In the genomic region with DNA sequence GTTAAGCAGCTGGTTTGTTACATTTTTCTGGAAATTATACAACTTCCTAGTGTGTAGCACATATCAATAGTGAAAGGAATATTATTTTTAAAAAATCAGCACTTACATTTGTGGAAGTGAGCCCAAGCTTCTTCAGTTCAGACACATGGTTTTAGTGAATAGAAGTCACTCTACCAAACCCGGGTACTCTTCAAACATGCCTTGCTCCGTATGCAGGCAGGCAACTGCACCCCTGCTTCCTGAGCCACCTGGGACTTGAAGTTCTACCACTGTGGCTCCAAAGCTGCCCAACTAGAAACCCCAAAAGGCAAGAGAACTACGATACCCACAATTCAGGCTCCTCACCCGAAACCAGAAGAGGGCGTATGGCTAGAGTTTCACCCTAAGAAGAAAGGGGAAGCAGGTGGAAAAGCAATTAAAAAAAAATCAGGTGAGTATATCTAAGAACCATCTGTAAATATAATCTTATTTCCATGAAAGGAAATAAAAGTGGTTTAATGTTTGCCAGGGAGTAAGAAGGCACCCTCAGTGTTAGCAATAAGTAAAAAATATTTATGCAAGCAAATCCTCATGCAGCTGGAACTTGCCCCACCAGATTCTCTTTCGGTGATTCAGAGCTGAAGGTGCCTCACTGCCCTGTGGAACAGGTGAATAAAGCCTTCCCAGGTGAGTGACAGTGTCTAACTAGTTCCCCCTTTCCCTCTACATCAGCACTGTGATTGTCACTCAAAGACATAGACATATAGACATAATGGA, we compare ENCODE assay signal across 8 cellular contexts. TPM values are rescaled to one million over a fixed set of nuclear protein-coding genes. Genes with fewer than 3 reads are reported as not detected.
DNase-seq lines count a peak whose midpoint lies in the region; ATAC-seq and TF ChIP-seq lines count a peak whose summit lies in the region.

A gene with protein sequence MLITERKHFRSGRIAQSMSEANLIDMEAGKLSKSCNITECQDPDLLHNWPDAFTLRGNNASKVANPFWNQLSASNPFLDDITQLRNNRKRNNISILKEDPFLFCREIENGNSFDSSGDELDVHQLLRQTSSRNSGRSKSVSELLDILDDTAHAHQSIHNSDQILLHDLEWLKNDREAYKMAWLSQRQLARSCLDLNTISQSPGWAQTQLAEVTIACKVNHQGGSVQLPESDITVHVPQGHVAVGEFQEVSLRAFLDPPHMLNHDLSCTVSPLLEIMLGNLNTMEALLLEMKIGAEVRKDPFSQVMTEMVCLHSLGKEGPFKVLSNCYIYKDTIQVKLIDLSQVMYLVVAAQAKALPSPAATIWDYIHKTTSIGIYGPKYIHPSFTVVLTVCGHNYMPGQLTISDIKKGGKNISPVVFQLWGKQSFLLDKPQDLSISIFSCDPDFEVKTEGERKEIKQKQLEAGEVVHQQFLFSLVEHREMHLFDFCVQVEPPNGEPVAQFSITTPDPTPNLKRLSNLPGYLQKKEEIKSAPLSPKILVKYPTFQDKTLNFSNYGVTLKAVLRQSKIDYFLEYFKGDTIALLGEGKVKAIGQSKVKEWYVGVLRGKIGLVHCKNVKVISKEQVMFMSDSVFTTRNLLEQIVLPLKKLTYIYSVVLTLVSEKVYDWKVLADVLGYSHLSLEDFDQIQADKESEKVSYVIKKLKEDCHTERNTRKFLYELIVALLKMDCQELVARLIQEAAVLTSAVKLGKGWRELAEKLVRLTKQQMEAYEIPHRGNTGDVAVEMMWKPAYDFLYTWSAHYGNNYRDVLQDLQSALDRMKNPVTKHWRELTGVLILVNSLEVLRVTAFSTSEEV (minus strand): TSS at position 192 of the 756 bp plus-strand sequence. CDS start 55,522 bp downstream, outside the sequence.

- peak; percentile 15 for TF ChIP-seq POLR2A in GM10847 (IDR thresholded peaks at IDR 0.05; ENCODE audit: extremely low read depth, insufficient read length)

- no peaks in the 10 kb centered on the region for H3K9me3 Mint-ChIP-seq in glutamatergic neuron (ENCODE audit: unreplicated experiment)

- H3K36me3 Mint-ChIP-seq in glutamatergic neuron (ENCODE audit: unreplicated experiment): no peaks in the 10 kb centered on the region

- no peak within 1 kb of the TSS for H3K4me3 Mint-ChIP-seq in glutamatergic neuron (ENCODE audit: unreplicated experiment)

- H3K36me3 ChIP-seq in urinary bladder (ENCODE audit: insufficient read depth): no peaks in the 10 kb centered on the region
- no peaks in the 10 kb centered on the region for H3K36me3 ChIP-seq in effector memory CD4-positive, alpha-beta T cell (ENCODE audit: control insufficient read depth, insufficient read depth, low read length)

- DNase-seq in RPMI8226 (peak; percentile 96), glutamatergic neuron (no peak)
- DNase-seq in effector memory CD4-positive, alpha-beta T cell: no peak

- H3K4me3 ChIP-seq in iPS-18c (ENCODE audit: insufficient read depth, low read depth, low read length) (peak within 1 kb of the TSS; percentile 36; the same call in 1 of the 2 replicates), urinary bladder (ENCODE audit: low read depth, low read length) (no peak within 1 kb of the TSS)
- H3K4me3 ChIP-seq in effector memory CD4-positive, alpha-beta T cell (ENCODE audit: insufficient read depth, low read depth, low read length, poor library complexity, severe bottlenecking): no peak within 1 kb of the TSS

- no peak within 1 kb of the TSS for H3K27ac Mint-ChIP-seq in glutamatergic neuron (ENCODE audit: unreplicated experiment)

- no peaks in the 10 kb centered on the region for H3K9me3 ChIP-seq in iPS-18c (ENCODE audit: control insufficient read depth, insufficient read depth, low read length)
- no peaks in the 10 kb centered on the region for H3K9me3 ChIP-seq in effector memory CD4-positive, alpha-beta T cell (ENCODE audit: control insufficient read depth, low read length)

- H3K4me1 ChIP-seq in urinary bladder (ENCODE audit: insufficient read depth): peaks cover 5% of the 10 kb centered on the region
- no peaks in the 10 kb centered on the region for H3K4me1 ChIP-seq in effector memory CD4-positive, alpha-beta T cell (ENCODE audit: control insufficient read depth, insufficient read depth, low read length, poor library complexity, severe bottlenecking)

- H3K4me1 Mint-ChIP-seq in glutamatergic neuron (ENCODE audit: low read depth, unreplicated experiment): no peaks in the 10 kb centered on the region

- H3K27me3 ChIP-seq in effector memory CD4-positive, alpha-beta T cell (replicated peaks; ENCODE audit: control insufficient read depth, insufficient read depth, low read length, poor library complexity, severe bottlenecking): no peaks in the 10 kb centered on the region

- H3K27me3 Mint-ChIP-seq in glutamatergic neuron (ENCODE audit: unreplicated experiment): peaks cover 2% of the 10 kb centered on the region

- 69% methylated on average over 6 of the region's 6 CpGs for WGBS in urinary bladder

- H3K27ac ChIP-seq in urinary bladder (ENCODE audit: low read depth): peak within 1 kb of the TSS; percentile 29
- H3K27ac ChIP-seq in effector memory CD4-positive, alpha-beta T cell (ENCODE audit: insufficient read depth, low read length, poor library complexity, severe bottlenecking): no peak within 1 kb of the TSS

- ATAC-seq in GM19452 (IDR thresholded peaks at IDR 0.05; ENCODE audit: unreplicated experiment) (peak; percentile 47), HG03460 (IDR thresholded peaks at IDR 0.05; ENCODE audit: unreplicated experiment) (peak; percentile 44)

- no peak for TF ChIP-seq CTCF in glutamatergic neuron (IDR thresholded peaks at IDR 0.05; ENCODE audit: partially characterized antibody, unreplicated experiment)

RNA-seq across cellular contexts. Expression of the gene that starts here (rescaled TPM):
- total RNA-seq in urinary bladder (7.1 TPM), glutamatergic neuron (ENCODE audit: unreplicated experiment) (0.29 TPM)
- 0.32 TPM for polyA plus RNA-seq in urinary bladder
